In the genomic region with DNA sequence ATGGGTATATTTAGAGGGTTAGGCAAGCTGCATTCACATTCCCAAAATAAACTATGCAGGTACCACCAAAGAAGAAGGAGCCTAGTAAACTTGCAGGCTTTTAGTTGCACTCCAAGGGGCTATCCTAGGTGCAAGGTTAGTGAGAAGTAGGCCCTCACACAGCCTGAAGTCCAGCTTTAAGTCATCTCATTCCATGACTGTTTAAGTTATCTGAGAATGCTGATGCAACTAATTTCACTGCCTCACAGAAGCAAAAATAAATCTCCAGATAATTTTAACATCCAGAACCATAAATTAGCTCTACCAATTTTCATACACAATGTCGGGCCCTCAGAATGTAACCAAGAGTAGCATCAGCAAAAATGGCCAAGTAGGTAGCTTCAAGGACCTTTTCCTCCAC, we compare ENCODE assay signal across 18 cellular contexts. TPM values are rescaled to one million over a fixed set of nuclear protein-coding genes. Genes with fewer than 3 reads are reported as not detected.
"Had no signal": no experiment of that assay in that cellular context is flagged by ENCODE, and none has a peak within 500 bp of the region (broad histone marks: within the 10 kb centered on the region; RNA-seq: fewer than 3 reads in every experiment).

No MANE protein-coding gene starts in this region.

- H3K9me3 ChIP-seq: esophagus squamous epithelium, lower lobe of right lung, upper lobe of left lung had no signal

- DNase-seq: activated CD4-positive, alpha-beta T cell treated with anti-CD3 and anti-CD28 coated beads, Interleukin-2, amount 50 U/mL, for 48 hours; activated naive CD8-positive, alpha-beta T cell treated with anti-CD3 and anti-CD28 coated beads for 36 hours; amygdala; esophagus squamous epithelium; foreskin fibroblast; lower lobe of right lung; naive B cell; stimulated activated CD4-positive, alpha-beta T cell treated with anti-CD3 and anti-CD28 coated beads, Interleukin-4, amount 100 ng/mL, for 24 hours; stimulated activated naive CD4-positive, alpha-beta T cell treated with Interleukin-2 at 50 U/mL for 16 hours; T-helper 9 cell; upper lobe of left lung had no signal

- H3K27ac ChIP-seq: coronary artery, esophagus squamous epithelium, lower lobe of right lung, upper lobe of left lung had no signal

- H3K27ac Mint-ChIP-seq: activated naive CD8-positive, alpha-beta T cell treated with anti-CD3 and anti-CD28 coated beads for 36 hours; activated T-helper 17 cell treated with anti-CD3 and anti-CD28 coated beads, Interleukin-2, amount 50 U/mL, for 72 hours had no signal

- ATAC-seq: activated T-helper 17 cell treated with anti-CD3 and anti-CD28 coated beads, Interleukin-2, amount 50 U/mL, for 72 hours; left lobe of liver; lower lobe of right lung; sciatic nerve had no signal

- H3K9me3 Mint-ChIP-seq: activated T-helper 17 cell treated with anti-CD3 and anti-CD28 coated beads, Interleukin-2, amount 50 U/mL, for 72 hours had no signal

- H3K27me3 Mint-ChIP-seq: activated naive CD8-positive, alpha-beta T cell treated with anti-CD3 and anti-CD28 coated beads for 36 hours; activated T-helper 17 cell treated with anti-CD3 and anti-CD28 coated beads, Interleukin-2, amount 50 U/mL, for 72 hours; naive B cell had no signal

- H3K27me3 ChIP-seq: esophagus squamous epithelium, upper lobe of left lung had no signal

- H3K4me3 Mint-ChIP-seq: activated naive CD8-positive, alpha-beta T cell treated with anti-CD3 and anti-CD28 coated beads for 36 hours; activated T-helper 17 cell treated with anti-CD3 and anti-CD28 coated beads, Interleukin-2, amount 50 U/mL, for 72 hours; naive B cell; neural crest cell had no signal

- H3K4me1 ChIP-seq: lower lobe of right lung, upper lobe of left lung had no signal

- H3K36me3 Mint-ChIP-seq: naive B cell had no signal

- H3K4me3 ChIP-seq: coronary artery, esophagus squamous epithelium, lower lobe of right lung, upper lobe of left lung had no signal

- H3K36me3 ChIP-seq: lower lobe of right lung, upper lobe of left lung had no signal

- FAIRE-seq: bronchial epithelial cell had no signal

- H3K4me1 Mint-ChIP-seq: activated naive CD8-positive, alpha-beta T cell treated with anti-CD3 and anti-CD28 coated beads for 36 hours; activated T-helper 17 cell treated with anti-CD3 and anti-CD28 coated beads, Interleukin-2, amount 50 U/mL, for 72 hours; naive B cell; neural crest cell had no signal

RNA-seq across cellular contexts. Expression of a gene that starts 34.3 kb away (rescaled TPM):
- total RNA-seq: neural crest cell; T-helper 1 cell treated with Interleukin-12 subunit alpha and Interleukin-12 subunit beta and Interleukin-4 antibody, amounts not matched to agents 30 ng/mL and 1 ng/mL, for 36 hours had no signal
